Comparison of ENCODE assay signal across 17 cellular contexts in the genomic region with DNA sequence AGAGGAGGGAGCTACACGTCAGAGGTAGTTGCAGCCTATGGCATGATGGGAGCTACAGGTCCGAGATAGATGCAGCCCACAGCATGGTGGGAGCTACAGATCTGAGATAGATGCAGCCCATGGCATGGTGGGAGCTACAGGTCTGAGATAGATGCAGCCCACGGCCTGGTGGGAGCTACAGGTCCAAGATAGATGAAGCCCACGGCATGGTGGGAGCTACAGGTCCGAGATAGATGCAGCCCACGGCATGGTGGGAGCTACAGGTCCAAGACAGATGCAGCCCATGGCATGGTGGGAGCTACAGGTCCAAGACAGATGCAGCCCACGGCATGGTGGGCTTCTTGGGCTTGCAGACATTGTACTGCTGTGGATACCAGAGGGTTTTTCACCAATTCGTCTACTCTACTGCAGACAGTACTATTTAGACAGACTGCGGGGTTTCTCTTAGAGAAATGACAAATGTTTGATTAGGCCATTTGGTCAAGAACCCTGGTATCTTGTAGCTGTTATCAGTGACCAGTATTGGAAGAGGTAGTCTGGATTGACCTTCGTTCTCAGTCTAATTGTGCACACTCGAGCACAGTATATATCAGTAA.
DNase-seq lines count a peak whose midpoint lies in the region; ATAC-seq, FAIRE-seq and TF ChIP-seq lines count a peak whose summit lies in the region.
"Had no signal": no experiment of that assay in that cellular context is flagged by ENCODE, and none has a peak within 500 bp of the region (broad histone marks: within the 10 kb centered on the region; RNA-seq: fewer than 3 reads in every experiment).

No MANE protein-coding gene starts in this region.

- H3K36me3 Mint-ChIP-seq in central memory CD8-positive, alpha-beta T cell (ENCODE audit: insufficient read depth): peaks cover 10% of the 10 kb centered on the region
- H3K36me3 Mint-ChIP-seq in stimulated activated effector memory CD8-positive, alpha-beta T cell treated with anti-CD3 and anti-CD28 coated beads, Interleukin-12 subunit alpha, Interleukin-12 subunit beta, amount 100 ng/mL, for 72 hours: peaks cover 6% of the 10 kb centered on the region

- peak overlapping the region; percentile 55 for H3K27ac Mint-ChIP-seq in central memory CD8-positive, alpha-beta T cell (ENCODE audit: low read depth)
- H3K27ac Mint-ChIP-seq in stimulated activated effector memory CD8-positive, alpha-beta T cell treated with anti-CD3 and anti-CD28 coated beads, Interleukin-12 subunit alpha, Interleukin-12 subunit beta, amount 100 ng/mL, for 72 hours: no peak overlapping the region
- H3K27ac Mint-ChIP-seq: CD4-positive, alpha-beta T cell; H9 had no signal

- H3K27me3 Mint-ChIP-seq in central memory CD8-positive, alpha-beta T cell: no peaks in the 10 kb centered on the region
- H3K27me3 Mint-ChIP-seq: B cell; CD4-positive, alpha-beta T cell had no signal

- peaks cover 0 to 21% of the 10 kb centered on the region in 2 experiments; a peak in 1 of 3 replicates for H3K36me3 ChIP-seq in HEK293 (ENCODE audit: control insufficient read depth in 2 of 2, insufficient read depth in 1 of 2, low read length in 2 of 2)
- peaks cover 0 to 3% of the 10 kb centered on the region in 2 donors for H3K36me3 ChIP-seq in small intestine (ENCODE audit: control insufficient read depth in 2 of 2, insufficient read depth in 2 of 2, low read length in 2 of 2)

- DNase-seq in central memory CD8-positive, alpha-beta T cell (ENCODE audit: low spot score in 2 of 2): no peak
- DNase-seq in small intestine (peak; percentile 31), 8988T (no peak)
- DNase-seq in activated CD4-positive, CD25-positive, alpha-beta regulatory T cell (lab: John Stamatoyannopoulos, UW): no peak
- DNase-seq in stimulated activated effector memory CD8-positive, alpha-beta T cell treated with anti-CD3 and anti-CD28 coated beads, Interleukin-12 subunit alpha, Interleukin-12 subunit beta, amount 100 ng/mL, for 72 hours (ENCODE audit: low spot score in 2 of 2): no peak
- DNase-seq: C1 segment of cervical spinal cord; CD4-positive, alpha-beta T cell; DND-41; GDM1; GM23248; H9 had no signal

- H3K9me3 ChIP-seq in HEK293 (ENCODE audit: control insufficient read depth, insufficient read depth, low read depth, low read length) (no peaks in the 10 kb centered on the region), iPS-18c (ENCODE audit: control insufficient read depth, insufficient read depth, low read length) (peaks cover 14% of the 10 kb centered on the region), small intestine (ENCODE audit: control insufficient read depth, low read depth) (no peaks in the 10 kb centered on the region)

- H3K9me3 Mint-ChIP-seq in central memory CD8-positive, alpha-beta T cell: no peaks in the 10 kb centered on the region
- no peaks in the 10 kb centered on the region for H3K9me3 Mint-ChIP-seq in stimulated activated effector memory CD8-positive, alpha-beta T cell treated with anti-CD3 and anti-CD28 coated beads, Interleukin-12 subunit alpha, Interleukin-12 subunit beta, amount 100 ng/mL, for 72 hours
- H3K9me3 Mint-ChIP-seq: CD4-positive, alpha-beta T cell had no signal

- H3K27me3 ChIP-seq in small intestine (ENCODE audit: control insufficient read depth in 2 of 2, insufficient read depth in 2 of 2, low read length in 2 of 2): no peaks in the 10 kb centered on the region

- H3K4me1 ChIP-seq in HEK293 (ENCODE audit: control insufficient read depth, insufficient read depth, low read length): no peaks in the 10 kb centered on the region
- H3K4me1 ChIP-seq in small intestine (ENCODE audit: control insufficient read depth in 2 of 2, insufficient read depth in 1 of 2, low read depth in 1 of 2, low read length in 1 of 2): no peaks in the 10 kb centered on the region

- H3K27ac ChIP-seq in HEK293 (ENCODE audit: extremely low read depth, low read depth, low read length) (no peak overlapping the region), small intestine (ENCODE audit: low read depth in 1 of 2, low read length in 1 of 2) (no peak overlapping the region)
- H3K27ac ChIP-seq: GM23248, KMS-11 had no signal

- H3K4me3 ChIP-seq in HEK293 (ENCODE audit: low read depth, low read length): no peak overlapping the region
- H3K4me3 ChIP-seq in iPS-18c (ENCODE audit: insufficient read depth, low read depth, low read length): 0 out of 2 replicates have a peak overlapping the region, but pooled peaks have one; percentile 15
- no peak overlapping the region for H3K4me3 ChIP-seq in small intestine (ENCODE audit: low read depth in 1 of 2, low read length in 2 of 2)
- H3K4me3 ChIP-seq: GM23248 had no signal

- H3K4me3 Mint-ChIP-seq in central memory CD8-positive, alpha-beta T cell: no peak overlapping the region
- H3K4me3 Mint-ChIP-seq in stimulated activated effector memory CD8-positive, alpha-beta T cell treated with anti-CD3 and anti-CD28 coated beads, Interleukin-12 subunit alpha, Interleukin-12 subunit beta, amount 100 ng/mL, for 72 hours: no peak overlapping the region
- H3K4me3 Mint-ChIP-seq: B cell; CD4-positive, alpha-beta T cell; H9 had no signal

- FAIRE-seq in small intestine (lab: Jason Lieb, UNC): no peak
- FAIRE-seq: A204.1, GM19239 had no signal

- POLR2A ChIA-PET in HEK293 (lab: Yijun Ruan, JAX): no interaction called here

- CTCF ChIA-PET in HEK293 (lab: Yijun Ruan, JAX): interaction anchor here (0.6 kb wide), 1 partner anchor 9 kb away, joined by 3 read pairs; no protein-coding TSS in a partner anchor

- H3K4me1 Mint-ChIP-seq in central memory CD8-positive, alpha-beta T cell: peaks cover 12% of the 10 kb centered on the region
- H3K4me1 Mint-ChIP-seq in stimulated activated effector memory CD8-positive, alpha-beta T cell treated with anti-CD3 and anti-CD28 coated beads, Interleukin-12 subunit alpha, Interleukin-12 subunit beta, amount 100 ng/mL, for 72 hours: no peaks in the 10 kb centered on the region

- ATAC-seq in central memory CD8-positive, alpha-beta T cell (replicated peaks; ENCODE audit: extremely low read depth, poor library complexity, severe bottlenecking): no peak
- no peak for ATAC-seq in stimulated activated effector memory CD8-positive, alpha-beta T cell treated with anti-CD3 and anti-CD28 coated beads, Interleukin-12 subunit alpha, Interleukin-12 subunit beta, amount 100 ng/mL, for 72 hours

- no peak for TF ChIP-seq CTCF in HEK293 (tag by site-specific recombination; IDR thresholded peaks at IDR 0.05)

- WGBS in small intestine, 3 donors: 89 to 95% (median 91%) methylated on average over 11 of the region's 11 CpGs

TF ChIP-seq in HEK293, 187 proteins besides CTCF, POLR2A, EP300 and RAD21:
- TF ChIP-seq ZNF211 (tag by site-specific recombination; IDR thresholded peaks at IDR 0.05; ENCODE audit: low read depth): no peak
- TF ChIP-seq SETDB1 (IDR thresholded peaks at IDR 0.05; ENCODE audit: insufficient read length, low read length): peak; percentile 81
- peak; percentile 100; the same call in 1 of the 2 replicates for TF ChIP-seq TRIM28 (IDR thresholded peaks at IDR 0.05; ENCODE audit: borderline replicate concordance, low read length)
- 0 out of 2 replicates have a peak, but pooled peaks have one; percentile 39 for TF ChIP-seq YY1 (tag by site-specific recombination; IDR thresholded peaks at IDR 0.05)
- TF ChIP-seq ZFHX2 (tag by site-specific recombination; conservative IDR thresholded peaks at IDR 0.05): 0 out of 2 replicates have a peak, but pooled peaks have one; percentile 10
- TF ChIP-seq EGR2 (tag by site-specific recombination; IDR thresholded peaks at IDR 0.05; ENCODE audit: low read depth): peak; percentile 61
- TF ChIP-seq WT1 (tag by site-specific recombination; IDR thresholded peaks at IDR 0.05): no peak
- TF ChIP-seq SP2 (tag by site-specific recombination; IDR thresholded peaks at IDR 0.05): 0 out of 2 replicates have a peak, but pooled peaks have one; percentile 14
